ENCODE assay signal across 8 cellular contexts in genomic region chr1:120069067-120069919, GRCh38. TPM values are rescaled to one million over a fixed set of nuclear protein-coding genes. Genes with fewer than 3 reads are reported as not detected.
DNase-seq lines count a peak whose midpoint lies in the region; ATAC-seq, FAIRE-seq and TF ChIP-seq lines count a peak whose summit lies in the region.
"Not testable (repeated sequence)": the region's sequence is repeated elsewhere in the genome, so short reads cannot be mapped to it uniquely, and the experiment has no call there.

TSS of gene NOTCH2 (minus strand) at chr1:120069662. CDS start at chr1:120069406, 256 bp downstream.

- not testable (repeated sequence) for H3K27me3 Mint-ChIP-seq in activated CD8-positive, alpha-beta T cell treated with anti-CD3 and anti-CD28 coated beads, Interleukin-2, amount 10 ng/mL, durations not matched to agents 7 days and 5 days (ENCODE audit: low read depth); stimulated activated memory B cell treated with anti-CD40 and anti-IgM and Interleukin-4, amounts not matched to agents 10 μg/mL and 1 μg/mL and 100 μg/mL, for 72 hours

- H3K27ac ChIP-seq in HL-60 (replicated peaks) (peak within 1 kb of the TSS; percentile 58), pancreas (peak within 1 kb of the TSS; percentile 51 to 83 (median 66))

- CTCF ChIA-PET in activated CD8-positive, alpha-beta T cell treated with anti-CD3 and anti-CD28 coated beads, Interleukin-2, amount 10 ng/mL, durations not matched to agents 7 days and 5 days (lab: Charles Lee): not testable (repeated sequence)

- H3K4me1 Mint-ChIP-seq in activated CD8-positive, alpha-beta T cell treated with anti-CD3 and anti-CD28 coated beads, Interleukin-2, amount 10 ng/mL, durations not matched to agents 7 days and 5 days (ENCODE audit: low read depth); stimulated activated memory B cell treated with anti-CD40 and anti-IgM and Interleukin-4, amounts not matched to agents 10 μg/mL and 1 μg/mL and 100 μg/mL, for 72 hours: not testable (repeated sequence)

- POLR2A ChIA-PET in activated CD8-positive, alpha-beta T cell treated with anti-CD3 and anti-CD28 coated beads, Interleukin-2, amount 10 ng/mL, durations not matched to agents 7 days and 5 days (lab: Charles Lee): not testable (repeated sequence)

- FAIRE-seq in RCC 7860 (lab: Jason Lieb, UNC): peak; percentile 45
- not testable (repeated sequence) for FAIRE-seq in pancreas (lab: Jason Lieb, UNC)

- peak within 1 kb of the TSS; percentile 55 for H3K4me3 ChIP-seq in HL-60 (replicated peaks; ENCODE audit: insufficient read depth, low read length)
- H3K4me3 ChIP-seq in cardiac fibroblast (replicated peaks in 1 of 2; ENCODE audit: low read depth in 2 of 2, low read length in 2 of 2): peak within 1 kb of the TSS; percentile 50 to 57
- peak within 1 kb of the TSS; percentile 41 to 73 (median 62) for H3K4me3 ChIP-seq in pancreas

- H3K9me3 Mint-ChIP-seq in activated CD8-positive, alpha-beta T cell treated with anti-CD3 and anti-CD28 coated beads, Interleukin-2, amount 10 ng/mL, durations not matched to agents 7 days and 5 days (ENCODE audit: insufficient read depth); stimulated activated memory B cell treated with anti-CD40 and anti-IgM and Interleukin-4, amounts not matched to agents 10 μg/mL and 1 μg/mL and 100 μg/mL, for 72 hours: not testable (repeated sequence)

- H3K9me3 ChIP-seq in pancreas: not testable (repeated sequence)

- TF ChIP-seq CTCF in HL-60 (IDR thresholded peaks at IDR 0.05; ENCODE audit: insufficient read depth, low read length); cardiac fibroblast (IDR thresholded peaks at IDR 0.05; ENCODE audit: low read depth, low read length); pancreas (IDR thresholded peaks at IDR 0.05): not testable (repeated sequence)

- ATAC-seq in activated CD8-positive, alpha-beta T cell treated with anti-CD3 and anti-CD28 coated beads, Interleukin-2, amount 10 ng/mL, durations not matched to agents 7 days and 5 days: peak; percentile 91
- ATAC-seq in pancreas: peak; percentile 76 to 100 (median 86)
- peak; percentile 84 for ATAC-seq in stimulated activated memory B cell treated with anti-CD40 and anti-IgM and Interleukin-4, amounts not matched to agents 10 μg/mL and 1 μg/mL and 100 μg/mL, for 72 hours

- not testable (repeated sequence) for H3K27ac Mint-ChIP-seq in activated CD8-positive, alpha-beta T cell treated with anti-CD3 and anti-CD28 coated beads, Interleukin-2, amount 10 ng/mL, durations not matched to agents 7 days and 5 days; stimulated activated memory B cell treated with anti-CD40 and anti-IgM and Interleukin-4, amounts not matched to agents 10 μg/mL and 1 μg/mL and 100 μg/mL, for 72 hours

- 0 to 1% methylated on average over 24 to 58 of the region's 95 CpGs for WGBS in pancreas, 2 donors

- not testable (repeated sequence) for H3K27me3 ChIP-seq in HL-60 (ENCODE audit: insufficient read depth, poor library complexity, severe bottlenecking); pancreas

- not testable (repeated sequence) for H3K4me1 ChIP-seq in pancreas

- not testable (repeated sequence) for H3K36me3 Mint-ChIP-seq in activated CD8-positive, alpha-beta T cell treated with anti-CD3 and anti-CD28 coated beads, Interleukin-2, amount 10 ng/mL, durations not matched to agents 7 days and 5 days (ENCODE audit: low read depth); stimulated activated memory B cell treated with anti-CD40 and anti-IgM and Interleukin-4, amounts not matched to agents 10 μg/mL and 1 μg/mL and 100 μg/mL, for 72 hours

- intact Hi-C loops in pancreas (cut with DNase I): not testable (repeated sequence)

- H3K36me3 ChIP-seq in pancreas: not testable (repeated sequence)

- H3K4me3 Mint-ChIP-seq in activated CD8-positive, alpha-beta T cell treated with anti-CD3 and anti-CD28 coated beads, Interleukin-2, amount 10 ng/mL, durations not matched to agents 7 days and 5 days: peak within 1 kb of the TSS; percentile 60
- peak within 1 kb of the TSS; percentile 76 for H3K4me3 Mint-ChIP-seq in stimulated activated memory B cell treated with anti-CD40 and anti-IgM and Interleukin-4, amounts not matched to agents 10 μg/mL and 1 μg/mL and 100 μg/mL, for 72 hours

- DNase-seq in DMS53 (lab: John Stamatoyannopoulos, UW): peak; percentile 35
- DNase-seq in HL-60 (ENCODE audit: low read depth in 1 of 2, low spot score in 1 of 2): peak in 1 of 2 experiments; percentile 69
- DNase-seq in RCC 7860 (ENCODE audit: low spot score): not testable (repeated sequence)
- peak; percentile 75 for DNase-seq in activated CD8-positive, alpha-beta T cell treated with anti-CD3 and anti-CD28 coated beads, Interleukin-2, amount 10 ng/mL, durations not matched to agents 7 days and 5 days
- peak; percentile 26 to 51 for DNase-seq in cardiac fibroblast (ENCODE audit: low read depth in 2 of 2)
- peak in 33 of 51 donors; percentile 1 to 48 (median 19) for DNase-seq in hypothalamus (lab: John Stamatoyannopoulos, UW)
- DNase-seq in pancreas: peak; percentile 59 to 78 (median 68)

RNA-seq across cellular contexts. Expression of gene NOTCH2, which starts in this region (rescaled TPM):
- total RNA-seq in activated CD8-positive, alpha-beta T cell treated with anti-CD3 and anti-CD28 coated beads, Interleukin-2, amount 10 ng/mL, durations not matched to agents 7 days and 5 days: 10 to 100 TPM; 71.5 to 77.5 TPM
- 10 to 100 TPM; 35.4 to 89.4 (median 49.6) TPM for total RNA-seq in pancreas
- 1 to 10 TPM; 6.7 to 7.9 TPM for polyA plus RNA-seq in pancreas
